ENCODE assay signal across 11 cellular contexts in the genomic region with DNA sequence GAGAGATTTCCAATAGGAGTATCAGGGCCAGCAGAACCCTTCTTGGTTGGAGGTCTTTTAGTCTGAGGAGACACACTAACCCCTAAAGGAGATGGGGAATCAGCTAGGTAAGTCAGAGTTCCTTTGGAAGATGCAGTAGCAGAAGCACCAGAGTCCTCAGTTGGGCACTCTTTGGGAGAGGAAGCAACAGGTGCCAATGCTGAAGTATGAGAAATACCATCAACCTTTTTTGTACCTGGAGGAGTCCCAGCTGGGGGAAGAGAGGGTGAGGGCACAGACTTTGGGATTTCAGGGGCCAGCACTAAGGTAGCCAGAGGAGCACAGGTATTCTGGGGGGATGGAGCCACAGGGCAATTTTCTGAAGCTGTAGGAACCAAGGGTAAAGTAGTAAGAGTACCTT. TPM values are rescaled to one million over a fixed set of nuclear protein-coding genes. Genes with fewer than 3 reads are reported as not detected.
DNase-seq lines count a peak whose midpoint lies in the region; ATAC-seq and TF ChIP-seq lines count a peak whose summit lies in the region.
"Had no signal": no experiment of that assay in that cellular context is flagged by ENCODE, and none has a peak within 500 bp of the region (broad histone marks: within the 10 kb centered on the region; RNA-seq: fewer than 3 reads in every experiment).

No MANE protein-coding gene starts in this region.

- no peak overlapping the region for H2AFZ ChIP-seq in osteoblast (ENCODE audit: low read length)

- H3K36me3 ChIP-seq in CD4-positive, alpha-beta memory T cell (ENCODE audit: insufficient read depth, low read length) = peaks cover 73% of the 10 kb centered on the region
- peaks cover 81% of the 10 kb centered on the region for H3K36me3 ChIP-seq in HUES64 (ENCODE audit: insufficient read depth, low read length)
- H3K36me3 ChIP-seq in osteoblast (ENCODE audit: insufficient read depth, low read length) = peaks cover 66% of the 10 kb centered on the region

- H3K4me3 ChIP-seq in CD4-positive, alpha-beta memory T cell (ENCODE audit: low read length in 2 of 2) = no peak overlapping the region
- H3K4me3 ChIP-seq in HUES64 (ENCODE audit: low read length) (no peak overlapping the region), osteoblast (ENCODE audit: insufficient read depth, low read length) (no peak overlapping the region)

- peak overlapping the region in 4 of 8 donors; percentile 6 to 39 (median 16) for H3K4me3 Mint-ChIP-seq in CD4-positive, alpha-beta memory T cell
- peak overlapping the region; percentile 22 for H3K4me3 Mint-ChIP-seq in activated naive CD8-positive, alpha-beta T cell treated with anti-CD3 and anti-CD28 coated beads for 36 hours

- H3K9me3 ChIP-seq in CD4-positive, alpha-beta memory T cell (ENCODE audit: control insufficient read depth in 1 of 2, low read length in 2 of 2) = no peaks in the 10 kb centered on the region
- H3K9me3 ChIP-seq in HUES64 (ENCODE audit: insufficient read depth, low read depth, low read length) (no peaks in the 10 kb centered on the region), osteoblast (ENCODE audit: low read depth, low read length) (no peaks in the 10 kb centered on the region)

- H3K79me2 ChIP-seq in osteoblast (ENCODE audit: insufficient read depth, low read length) = peaks cover 95% of the 10 kb centered on the region

- peak overlapping the region; percentile 65 to 98 (median 85) for H3K27ac Mint-ChIP-seq in CD4-positive, alpha-beta memory T cell
- peak overlapping the region; percentile 81 for H3K27ac Mint-ChIP-seq in activated naive CD8-positive, alpha-beta T cell treated with anti-CD3 and anti-CD28 coated beads for 36 hours

- peaks cover 89% of the 10 kb centered on the region for H4K20me1 ChIP-seq in osteoblast (ENCODE audit: insufficient read depth, low read length)

- TF ChIP-seq CTCF in osteoblast (IDR thresholded peaks at IDR 0.05; ENCODE audit: extremely low read depth, low read depth, low read length) = no peak

- H3K27me3 Mint-ChIP-seq in CD4-positive, alpha-beta memory T cell = no peaks in the 10 kb centered on the region
- H3K27me3 Mint-ChIP-seq in activated naive CD8-positive, alpha-beta T cell treated with anti-CD3 and anti-CD28 coated beads for 36 hours = no peaks in the 10 kb centered on the region

- H3K4me1 Mint-ChIP-seq in CD4-positive, alpha-beta memory T cell = peaks cover 52 to 73% (median 63%) of the 10 kb centered on the region in 4 donors
- H3K4me1 Mint-ChIP-seq in activated naive CD8-positive, alpha-beta T cell treated with anti-CD3 and anti-CD28 coated beads for 36 hours = peaks cover 69% of the 10 kb centered on the region

- peak overlapping the region; percentile 12; the same call in 1 of the 2 replicates for H3K9ac ChIP-seq in HUES64 (ENCODE audit: low read depth, low read length)

- DNase-seq in CD4-positive, alpha-beta memory T cell = no peak
- DNase-seq in activated naive CD8-positive, alpha-beta T cell treated with anti-CD3 and anti-CD28 coated beads for 36 hours = no peak
- DNase-seq in osteoblast (ENCODE audit: insufficient read length, low spot score, missing footprints) = peak; percentile 48
- no peak for DNase-seq in SHP77 treated with DMSO at 0.1 percent for 48 hours (lab: John Stamatoyannopoulos, UW)
- no peak for DNase-seq in NCI-H748 treated with DMSO at 0.1 percent for 48 hours (lab: John Stamatoyannopoulos, UW)
- DNase-seq: NCI-H1694 treated with DMSO at 0.1 percent for 48 hours, right cardiac atrium, T-helper 9 cell had no signal

- H3K4me1 ChIP-seq in CD4-positive, alpha-beta memory T cell (ENCODE audit: insufficient read depth, low read length) = peaks cover 74% of the 10 kb centered on the region
- H3K4me1 ChIP-seq in HUES64 (ENCODE audit: insufficient read depth, low read length) (peaks cover 49% of the 10 kb centered on the region), osteoblast (ENCODE audit: insufficient read depth, low read length) (peaks cover 31% of the 10 kb centered on the region)

- intact Hi-C loops in CD4-positive, alpha-beta memory T cell (cut with micrococcal nuclease) = no loop called here

- peaks cover 46 to 81% of the 10 kb centered on the region in 2 donors for H3K36me3 Mint-ChIP-seq in CD4-positive, alpha-beta memory T cell
- peaks cover 84% of the 10 kb centered on the region for H3K36me3 Mint-ChIP-seq in activated naive CD8-positive, alpha-beta T cell treated with anti-CD3 and anti-CD28 coated beads for 36 hours

- no peak for ATAC-seq in GM21619 (IDR thresholded peaks at IDR 0.05; ENCODE audit: unreplicated experiment)
- ATAC-seq: right cardiac atrium had no signal

- peak overlapping the region; percentile 90 for H3K27ac ChIP-seq in CD4-positive, alpha-beta memory T cell (ENCODE audit: low read depth, low read length)
- H3K27ac ChIP-seq in HUES64 (ENCODE audit: low read depth, low read length) = 0 out of 2 replicates have a peak overlapping the region, but pooled peaks have one; percentile 12
- H3K27ac ChIP-seq in osteoblast (ENCODE audit: low read depth, low read length) = no peak overlapping the region

- no peak overlapping the region for H3K4me2 ChIP-seq in osteoblast (ENCODE audit: insufficient read depth, low read length)

- peaks cover 0 to 2% (median 0%) of the 10 kb centered on the region in 8 donors for H3K9me3 Mint-ChIP-seq in CD4-positive, alpha-beta memory T cell
- H3K9me3 Mint-ChIP-seq in activated naive CD8-positive, alpha-beta T cell treated with anti-CD3 and anti-CD28 coated beads for 36 hours = no peaks in the 10 kb centered on the region

- POLR2A ChIA-PET in CD4-positive, alpha-beta memory T cell (lab: Charles Lee; ENCODE audit: partially characterized antibody) = interaction anchor here (0.7 to 13.9 kb wide), 4 partner anchors 13 to 90 kb away, joined by 3 to 247 read pairs (median 4); a partner anchor contains a TSS

- CTCF ChIA-PET in CD4-positive, alpha-beta memory T cell (lab: Charles Lee; ENCODE audit: partially characterized antibody) = no interaction called here

- H3K27me3 ChIP-seq in CD4-positive, alpha-beta memory T cell (ENCODE audit: insufficient read depth, low read length) = no peaks in the 10 kb centered on the region
- H3K27me3 ChIP-seq in HUES64 (ENCODE audit: insufficient read depth, low read length) (no peaks in the 10 kb centered on the region), osteoblast (ENCODE audit: insufficient read depth, low read length) (no peaks in the 10 kb centered on the region)

RNA-seq across cellular contexts. Expression of a gene that starts 6.0 kb away (rescaled TPM):
- total RNA-seq in CD4-positive, alpha-beta memory T cell = 1,000 to 10,000 TPM; 1,184 to 1,255 TPM
- 1,000 to 10,000 TPM; 1,025 to 1,184 TPM for polyA plus RNA-seq in CD4-positive, alpha-beta memory T cell
- 1,225 TPM for polyA plus RNA-seq in HUES64 (2013, experiment 1 of 2)
- 1,552 TPM for polyA plus RNA-seq in HUES64 (2013, experiment 2 of 2)
- total RNA-seq in activated naive CD8-positive, alpha-beta T cell treated with anti-CD3 and anti-CD28 coated beads for 36 hours = 1,000 to 10,000 TPM; 1,112 to 1,149 TPM
- total RNA-seq in osteoblast = 808 and 845 TPM in 2 replicates

RNA-seq across cellular contexts. Expression of a gene that starts 31.0 kb away (rescaled TPM):
- 100 to 1,000 TPM; 191 to 195 TPM for total RNA-seq in CD4-positive, alpha-beta memory T cell
- polyA plus RNA-seq in CD4-positive, alpha-beta memory T cell = 100 to 1,000 TPM; 261 to 353 TPM
- polyA plus RNA-seq in HUES64 (2013, experiment 1 of 2) = 371 TPM
- 392 TPM for polyA plus RNA-seq in HUES64 (2013, experiment 2 of 2)
- 100 to 1,000 TPM; 402 to 403 TPM for total RNA-seq in activated naive CD8-positive, alpha-beta T cell treated with anti-CD3 and anti-CD28 coated beads for 36 hours
- total RNA-seq in osteoblast = 63.0 and 71.3 TPM in 2 replicates

RNA-seq across cellular contexts. Expression of a gene that starts 33.1 kb away (rescaled TPM):
- 10 to 100 TPM; 30.2 to 34.3 TPM for total RNA-seq in CD4-positive, alpha-beta memory T cell
- 10 to 100 TPM; 45.0 to 46.9 TPM for polyA plus RNA-seq in CD4-positive, alpha-beta memory T cell
- polyA plus RNA-seq in HUES64 (2013, experiment 1 of 2) = 60.6 TPM
- 62.6 TPM for polyA plus RNA-seq in HUES64 (2013, experiment 2 of 2)
- 100 to 1,000 TPM in 1 of 2 experiments, 10 to 100 TPM in 1; 95.4 to 100 TPM for total RNA-seq in activated naive CD8-positive, alpha-beta T cell treated with anti-CD3 and anti-CD28 coated beads for 36 hours
- total RNA-seq in osteoblast = 5.0 and 5.8 TPM in 2 replicates

RNA-seq across cellular contexts. Expression of a gene that starts 44.1 kb away (rescaled TPM):
- total RNA-seq in CD4-positive, alpha-beta memory T cell = 1 to 10 TPM in 1 of 2 experiments, under 1 TPM in 1; 0.78 to 1.9 TPM
- 1 to 10 TPM; 1.6 to 2.2 TPM for polyA plus RNA-seq in CD4-positive, alpha-beta memory T cell
- 2.4 TPM for polyA plus RNA-seq in HUES64 (2013, experiment 1 of 2)
- 2.5 TPM for polyA plus RNA-seq in HUES64 (2013, experiment 2 of 2)
- 1 to 10 TPM; 1.7 to 1.9 TPM for total RNA-seq in activated naive CD8-positive, alpha-beta T cell treated with anti-CD3 and anti-CD28 coated beads for 36 hours
- 0.88 and 4.7 TPM in 2 replicates for total RNA-seq in osteoblast
- total RNA-seq: glomerular endothelial cell had no signal
